ENCODE assay signal across 8 cellular contexts in genomic region chr5:139391570-139392323, GRCh38. TPM values are rescaled to one million over a fixed set of nuclear protein-coding genes. Genes with fewer than 3 reads are reported as not detected.
A peak's percentile ranks its signal among the peaks of the same experiment; 100 is the strongest.
DNase-seq lines count a peak whose midpoint lies in the region; ATAC-seq and TF ChIP-seq lines count a peak whose summit lies in the region.

No MANE protein-coding gene starts in this region.

- no peaks in the 10 kb centered on the region for H3K27me3 Mint-ChIP-seq in CD4-positive, CD25-positive, alpha-beta regulatory T cell

- H3K36me3 Mint-ChIP-seq in CD4-positive, CD25-positive, alpha-beta regulatory T cell: no peaks in the 10 kb centered on the region

- H3K9me3 Mint-ChIP-seq in CD4-positive, CD25-positive, alpha-beta regulatory T cell: peaks cover 0 to 2% (median 0%) of the 10 kb centered on the region in 7 donors

- H3K4me3 ChIP-seq in CD4-positive, CD25-positive, alpha-beta regulatory T cell (ENCODE audit: low read depth, low read length): no peak overlapping the region
- H3K4me3 ChIP-seq in HFF-Myc (replicated peaks; ENCODE audit: low read depth, low read length) (peak overlapping the region; percentile 52), mucosa of stomach (ENCODE audit: low read length) (peak overlapping the region; percentile 36)

- H3K9ac ChIP-seq in mucosa of stomach (ENCODE audit: low read length): peak overlapping the region; percentile 70

- H3K4me1 Mint-ChIP-seq in CD4-positive, CD25-positive, alpha-beta regulatory T cell: peaks cover 0 to 47% (median 22%) of the 10 kb centered on the region in 4 donors

- peak overlapping the region; percentile 61 for H3K27ac ChIP-seq in CD4-positive, CD25-positive, alpha-beta regulatory T cell (ENCODE audit: insufficient read depth, low read length, poor library complexity, severe bottlenecking)

- no peaks in the 10 kb centered on the region for H3K27me3 ChIP-seq in CD4-positive, CD25-positive, alpha-beta regulatory T cell (ENCODE audit: control insufficient read depth, insufficient read depth, low read length)
- peaks cover 4% of the 10 kb centered on the region for H3K27me3 ChIP-seq in mucosa of stomach (ENCODE audit: control insufficient read depth, insufficient read depth, low read length)

- no peak for TF ChIP-seq CTCF in HFF-Myc (IDR thresholded peaks at IDR 0.05; ENCODE audit: low read depth, low read length, missing control alignments)

- peak overlapping the region; percentile 83 to 95 (median 92) for H3K4me3 Mint-ChIP-seq in CD4-positive, CD25-positive, alpha-beta regulatory T cell

- DNase-seq in CD4-positive, CD25-positive, alpha-beta regulatory T cell: peak in 1 of 3 donors; percentile 72
- no peak for DNase-seq in HFF-Myc (ENCODE audit: extremely low read depth, low read depth)
- peak; percentile 61 to 63 for DNase-seq in activated T-cell treated with anti-CD3 and anti-CD28 coated beads, Interleukin-2, amount 50 U/mL, for 48 hours
- no peak for DNase-seq in amniotic stem cell (lab: John Stamatoyannopoulos, UW)
- DNase-seq in islet precursor cell: no peak
- no peak for DNase-seq in mucosa of gallbladder (ENCODE audit: low spot score)

- H3K4me1 ChIP-seq in CD4-positive, CD25-positive, alpha-beta regulatory T cell (ENCODE audit: control insufficient read depth, insufficient read depth, low read length, poor library complexity, severe bottlenecking): peaks cover 53% of the 10 kb centered on the region
- H3K4me1 ChIP-seq in mucosa of stomach (ENCODE audit: control insufficient read depth, insufficient read depth, low read length): peaks cover 44% of the 10 kb centered on the region

- H3K9me3 ChIP-seq in CD4-positive, CD25-positive, alpha-beta regulatory T cell (ENCODE audit: control insufficient read depth in 2 of 2, low read length in 2 of 2): no peaks in the 10 kb centered on the region
- no peaks in the 10 kb centered on the region for H3K9me3 ChIP-seq in mucosa of stomach (ENCODE audit: control insufficient read depth, low read length)

- H3K36me3 ChIP-seq in CD4-positive, CD25-positive, alpha-beta regulatory T cell (ENCODE audit: control insufficient read depth, insufficient read depth, low read length): no peaks in the 10 kb centered on the region
- H3K36me3 ChIP-seq in mucosa of stomach (ENCODE audit: control insufficient read depth, insufficient read depth, low read length): no peaks in the 10 kb centered on the region

- H3K27ac Mint-ChIP-seq in CD4-positive, CD25-positive, alpha-beta regulatory T cell: peak overlapping the region; percentile 84 to 95 (median 89)

- ATAC-seq in CD4-positive, CD25-positive, alpha-beta regulatory T cell (ENCODE audit: low read depth in 2 of 2): no peak
- no peak for ATAC-seq in GM21447 (IDR thresholded peaks at IDR 0.05; ENCODE audit: unreplicated experiment)

RNA-seq across cellular contexts. Expression of gene MZB1, which starts 2.0 kb away (rescaled TPM):
- 2.2 TPM for total RNA-seq in CD4-positive, CD25-positive, alpha-beta regulatory T cell
- 1 to 10 TPM in 2 of 4 donors, under 1 TPM in 2; 0.39 to 1.7 (median 1.0) TPM for polyA plus RNA-seq in CD4-positive, CD25-positive, alpha-beta regulatory T cell
- total RNA-seq in mucosa of gallbladder: 1.1 TPM

RNA-seq across cellular contexts. Expression of gene PROB1, which starts 3.2 kb away (rescaled TPM):
- total RNA-seq in CD4-positive, CD25-positive, alpha-beta regulatory T cell: 1.2 TPM
- polyA plus RNA-seq in CD4-positive, CD25-positive, alpha-beta regulatory T cell: under 1 TPM; 0.25 to 0.86 (median 0.59) TPM
- 3.0 TPM for total RNA-seq in mucosa of gallbladder

RNA-seq across cellular contexts. Expression of gene SLC23A1, which starts 8.7 kb away (rescaled TPM):
- total RNA-seq in CD4-positive, CD25-positive, alpha-beta regulatory T cell: not detected
- under 1 TPM in 2 of 4 donors, not detected in 2; 0.09 to 0.13 TPM for polyA plus RNA-seq in CD4-positive, CD25-positive, alpha-beta regulatory T cell
- 17.0 TPM for total RNA-seq in mucosa of gallbladder

RNA-seq across cellular contexts. Expression of gene SPATA24, which starts 12.1 kb away (rescaled TPM):
- 4.4 TPM for total RNA-seq in CD4-positive, CD25-positive, alpha-beta regulatory T cell
- polyA plus RNA-seq in CD4-positive, CD25-positive, alpha-beta regulatory T cell: 1 to 10 TPM; 5.5 to 6.8 (median 6.1) TPM
- 7.3 TPM for total RNA-seq in mucosa of gallbladder

RNA-seq across cellular contexts. Expression of gene DNAJC18, which starts 47.6 kb away (rescaled TPM):
- 8.2 TPM for total RNA-seq in CD4-positive, CD25-positive, alpha-beta regulatory T cell
- 1 to 10 TPM; 4.0 to 9.0 (median 5.1) TPM for polyA plus RNA-seq in CD4-positive, CD25-positive, alpha-beta regulatory T cell
- total RNA-seq in mucosa of gallbladder: 14.6 TPM

Comparison
In these comparisons a context has a peak if more than half of its experiments do, and no peak if none do; other contexts are left out.
1. DNase-seq: peak in activated T-cell treated with anti-CD3 and anti-CD28 coated beads, Interleukin-2, amount 50 U/mL, for 48 hours (2 of 2); none in HFF-Myc (single experiment), amniotic stem cell (single experiment), islet precursor cell (single experiment) and mucosa of gallbladder (single experiment).
2. RNA of gene SLC23A1, which starts 8.7 kb away (total RNA-seq): 17.0 TPM in mucosa of gallbladder (single experiment); not detected in CD4-positive, CD25-positive, alpha-beta regulatory T cell (single experiment); every median in the first group is over 10 times any median in the second.